ENCODE assay signal across 1 cellular context in genomic region chr7:64794171-64794844, GRCh38.
TF ChIP-seq lines count a peak whose summit lies in the region.

Gene ZNF138 (plus strand): TSS chr7:64794428. CDS start chr7:64794569, 141 bp downstream.

TF ChIP-seq in GM12878, 131 proteins besides CTCF, POLR2A, EP300 and RAD21 (continued from another document and continues in another):
- peak; percentile 53; the same call in 1 of the 2 replicates for TF ChIP-seq ZNF687 (IDR thresholded peaks at IDR 0.05)
- no peak for TF ChIP-seq CHD1 (IDR thresholded peaks at IDR 0.05; ENCODE audit: low read depth, low read length)
- TF ChIP-seq ELK1 (IDR thresholded peaks at IDR 0.05; ENCODE audit: low read depth, low read length): peak; percentile 42; the same call in 1 of the 2 replicates
- TF ChIP-seq POU2F2 (IDR thresholded peaks at IDR 0.05; ENCODE audit: borderline replicate concordance, low read depth, low read length): no peak
- no peak for TF ChIP-seq USF1 (IDR thresholded peaks at IDR 0.05; ENCODE audit: borderline replicate concordance, extremely low read length, insufficient read depth, low read depth, low read length)
- peak; percentile 46; the same call in 1 of the 2 replicates for TF ChIP-seq RUNX3 (IDR thresholded peaks at IDR 0.05; ENCODE audit: low read length)
- peak; percentile 33; the same call in 1 of the 2 replicates for TF ChIP-seq EED (IDR thresholded peaks at IDR 0.05; ENCODE audit: low read depth)
- no peak for TF ChIP-seq RAD51 (IDR thresholded peaks at IDR 0.05)
- no peak for TF ChIP-seq SIX5 (IDR thresholded peaks at IDR 0.05; ENCODE audit: low read depth, low read length, severe bottlenecking)
- TF ChIP-seq TCF12 (IDR thresholded peaks at IDR 0.05; ENCODE audit: low read depth, low read length): 0 out of 2 replicates have a peak, but pooled peaks have one; percentile 11
- TF ChIP-seq RCOR1 (conservative IDR thresholded peaks at IDR 0.05; ENCODE audit: low read depth, low read length): no peak
- TF ChIP-seq MXI1 (IDR thresholded peaks at IDR 0.05; ENCODE audit: low read depth, low read length): no peak; the same call in 1 of the 2 replicates
- no peak for TF ChIP-seq SMC3 (IDR thresholded peaks at IDR 0.05; ENCODE audit: borderline replicate concordance, low read length)
- no peak for TF ChIP-seq CUX1 (IDR thresholded peaks at IDR 0.05; ENCODE audit: insufficient replicate concordance, low read depth, low read length)
- peak; percentile 88 for TF ChIP-seq POLR2AphosphoS5 (IDR thresholded peaks at IDR 0.05; ENCODE audit: low read length)
- peak; percentile 82 for TF ChIP-seq IRF3 (IDR thresholded peaks at IDR 0.05)
- 0 out of 2 replicates have a peak, but pooled peaks have one; percentile 26 for TF ChIP-seq RB1 (IDR thresholded peaks at IDR 0.05; ENCODE audit: borderline replicate concordance)
- TF ChIP-seq ZBTB11 (CRISPR knock-in tag; IDR thresholded peaks at IDR 0.05): no peak
- TF ChIP-seq JUNB (IDR thresholded peaks at IDR 0.05): no peak
- no peak for TF ChIP-seq MTA2 (IDR thresholded peaks at IDR 0.05; ENCODE audit: low read depth)
- TF ChIP-seq NRF1 (conservative IDR thresholded peaks at IDR 0.05; ENCODE audit: low read depth, low read length): no peak
- TF ChIP-seq SMAD1 (IDR thresholded peaks at IDR 0.05; ENCODE audit: low read depth, partially characterized antibody): no peak
- TF ChIP-seq NR2C2 (IDR thresholded peaks at IDR 0.05; ENCODE audit: borderline replicate concordance, control insufficient read depth, insufficient read length, low read depth): no peak
- peak; percentile 75; the same call in 1 of the 2 replicates for TF ChIP-seq RFX5 (IDR thresholded peaks at IDR 0.05; ENCODE audit: low read depth, low read length)
- TF ChIP-seq HCFC1 (IDR thresholded peaks at IDR 0.05; ENCODE audit: low read length): no peak
- TF ChIP-seq SIN3A (IDR thresholded peaks at IDR 0.05; ENCODE audit: low read depth, low read length): peak; percentile 86
- TF ChIP-seq KLF5 (IDR thresholded peaks at IDR 0.05; ENCODE audit: partially characterized antibody): peak; percentile 71
- peak; percentile 35 for TF ChIP-seq MEF2B (IDR thresholded peaks at IDR 0.05; ENCODE audit: partially characterized antibody, poor library complexity, severe bottlenecking)
- TF ChIP-seq YBX1 (IDR thresholded peaks at IDR 0.05): no peak
- TF ChIP-seq POLR2AphosphoS2 (IDR thresholded peaks at IDR 0.05; ENCODE audit: low read depth, low read length): peak; percentile 58; the same call in 1 of the 2 replicates
- TF ChIP-seq CBFB (IDR thresholded peaks at IDR 0.05; ENCODE audit: low read depth): no peak
- no peak for TF ChIP-seq TCF3 (IDR thresholded peaks at IDR 0.05; ENCODE audit: borderline replicate concordance, insufficient read depth, low read depth, low read length)
- TF ChIP-seq NR2F1 (conservative IDR thresholded peaks at IDR 0.05): no peak
- no peak; the same call in 1 of the 2 replicates for TF ChIP-seq YY1 (IDR thresholded peaks at IDR 0.05; ENCODE audit: low read depth, low read length)
- TF ChIP-seq SMAD5 (IDR thresholded peaks at IDR 0.05; ENCODE audit: low read depth): peak; percentile 51; the same call in 1 of the 2 replicates
- TF ChIP-seq ZNF384 (IDR thresholded peaks at IDR 0.05; ENCODE audit: borderline replicate concordance, low read depth, low read length): no peak
- TF ChIP-seq CHD4 (IDR thresholded peaks at IDR 0.05): no peak
- no peak for TF ChIP-seq BCL3 (IDR thresholded peaks at IDR 0.05; ENCODE audit: borderline replicate concordance, insufficient read depth, low read depth, low read length, poor library complexity, severe bottlenecking)
- no peak for TF ChIP-seq ZNF24 (IDR thresholded peaks at IDR 0.05)
- TF ChIP-seq ZBED1 (IDR thresholded peaks at IDR 0.05; ENCODE audit: borderline replicate concordance): no peak
- 0 out of 2 replicates have a peak, but pooled peaks have one; percentile 19 for TF ChIP-seq MLLT1 (IDR thresholded peaks at IDR 0.05)
- TF ChIP-seq JUND (IDR thresholded peaks at IDR 0.05; ENCODE audit: low read depth, low read length): no peak
